16 cellular contexts compared by ENCODE assay signal in genomic region chr22:42249831-42250230, GRCh38. TPM values are rescaled to one million over a fixed set of nuclear protein-coding genes. Genes with fewer than 3 reads are reported as not detected.
DNase-seq lines count a peak whose midpoint lies in the region; ATAC-seq, FAIRE-seq and TF ChIP-seq lines count a peak whose summit lies in the region.
"Had no signal": no experiment of that assay in that cellular context is flagged by ENCODE, and none has a peak within 500 bp of the region (broad histone marks: within the 10 kb centered on the region; RNA-seq: fewer than 3 reads in every experiment).

No MANE protein-coding gene starts in this region.

- intact Hi-C loops in endothelial cell of umbilical vein (cut with micrococcal nuclease) = no loop called here

- H3K4me1 Mint-ChIP-seq in T-helper 17 cell (peaks cover 36% of the 10 kb centered on the region), type B pancreatic cell (ENCODE audit: unreplicated experiment) (peaks cover 16% of the 10 kb centered on the region)
- H3K4me1 Mint-ChIP-seq: GM23338, H9 had no signal

- no peak for DNase-seq in GM12891 (ENCODE audit: insufficient read length, low spot score)
- no peak for DNase-seq in T-helper 17 cell
- DNase-seq in endothelial cell of umbilical vein (ENCODE audit: low read depth, low spot score) = no peak
- no peak for DNase-seq in NCI-H446 treated with DMSO at 0.1 percent for 48 hours (lab: John Stamatoyannopoulos, UW)
- DNase-seq in NCI-H748 treated with DMSO at 0.1 percent for 48 hours (lab: John Stamatoyannopoulos, UW) = no peak
- no peak for DNase-seq in type B pancreatic cell (ENCODE audit: extremely low spot score, unreplicated experiment)
- DNase-seq: C1 segment of cervical spinal cord; Caco-2; CD8-positive, alpha-beta T cell; DMS153; DND-41; H9 had no signal

- H3K4me3 Mint-ChIP-seq in T-helper 17 cell = no peak overlapping the region
- H3K4me3 Mint-ChIP-seq in type B pancreatic cell = no peak overlapping the region
- H3K4me3 Mint-ChIP-seq: CD8-positive, alpha-beta T cell; GM23338; H9 had no signal

- peak overlapping the region; percentile 80 for H3K27ac Mint-ChIP-seq in T-helper 17 cell
- H3K27ac Mint-ChIP-seq in type B pancreatic cell = no peak overlapping the region
- H3K27ac Mint-ChIP-seq: CD8-positive, alpha-beta T cell; GM23338; H9 had no signal

- no peak overlapping the region for H3K27ac ChIP-seq in endothelial cell of umbilical vein (ENCODE audit: insufficient read depth, low read depth, low read length)

- H3K9me1 ChIP-seq in endothelial cell of umbilical vein (replicated peaks; ENCODE audit: control insufficient read depth, extremely low read depth, insufficient read depth, low read length) = no peaks in the 10 kb centered on the region

- peak; percentile 57 for FAIRE-seq in GM12891 (lab: Jason Lieb, UNC)
- FAIRE-seq in endothelial cell of umbilical vein (lab: Jason Lieb, UNC) = peak; percentile 37
- FAIRE-seq: G401.6, GM18507 had no signal

- CTCF ChIA-PET in endothelial cell of umbilical vein (lab: Charles Lee) = no interaction called here

- no peak overlapping the region for H3K4me3 ChIP-seq in endothelial cell of umbilical vein (replicated peaks in 1 of 3; ENCODE audit: insufficient read depth in 1 of 3, low read depth in 1 of 3, low read length in 3 of 3)
- H3K4me3 ChIP-seq: GM23338 had no signal

- H3K27me3 ChIP-seq in endothelial cell of umbilical vein (ENCODE audit: control insufficient read depth in 2 of 2, insufficient read depth in 2 of 2, low read length in 2 of 2) = no peaks in the 10 kb centered on the region

- no peak for TF ChIP-seq POLR2A in GM12891 (IDR thresholded peaks at IDR 0.05; ENCODE audit: low read depth, low read length)
- no peak for TF ChIP-seq POLR2A in endothelial cell of umbilical vein (IDR thresholded peaks at IDR 0.05; ENCODE audit: low read depth, low read length)

- H3K9ac ChIP-seq in endothelial cell of umbilical vein (replicated peaks; ENCODE audit: extremely low read depth, insufficient read depth, low read length) = no peak overlapping the region

- no peak for ATAC-seq in T-helper 17 cell
- ATAC-seq: CD8-positive, alpha-beta T cell; GM23338; HCT116 had no signal

- POLR2A ChIA-PET in endothelial cell of umbilical vein (lab: Charles Lee) = no interaction called here

- TF ChIP-seq CTCF in endothelial cell of umbilical vein (IDR thresholded peaks at IDR 0.05; ENCODE audit: extremely low read depth in 1 of 2, insufficient read depth in 1 of 2, low read depth in 1 of 2, low read length in 2 of 2) (no peak), type B pancreatic cell (conservative IDR thresholded peaks at IDR 0.05) (no peak)

- no peaks in the 10 kb centered on the region for H3K9me3 Mint-ChIP-seq in type B pancreatic cell
- H3K9me3 Mint-ChIP-seq: CD8-positive, alpha-beta T cell; GM23338; H9 had no signal

- peaks cover 47% of the 10 kb centered on the region for H3K79me2 ChIP-seq in endothelial cell of umbilical vein (ENCODE audit: control insufficient read depth, insufficient read depth, low read length)

- H3K4me2 ChIP-seq in endothelial cell of umbilical vein (ENCODE audit: insufficient read depth, low read length) = no peak overlapping the region
- H3K4me2 ChIP-seq: GM23338 had no signal

- dilution Hi-C loops in endothelial cell of umbilical vein (cut with MboI; ENCODE audit: extremely low pct_ligation_motif_present, low sequenced_read_pairs) = no loop called here

- H3K9me3 ChIP-seq in T-helper 17 cell (ENCODE audit: control insufficient read depth, low read length, poor library complexity, severe bottlenecking) = no peaks in the 10 kb centered on the region
- no peaks in the 10 kb centered on the region for H3K9me3 ChIP-seq in endothelial cell of umbilical vein (replicated peaks; ENCODE audit: control insufficient read depth, insufficient read depth, low read length)
- H3K9me3 ChIP-seq: Caco-2 had no signal

- no peaks in the 10 kb centered on the region for H3K4me1 ChIP-seq in endothelial cell of umbilical vein (ENCODE audit: control insufficient read depth, extremely low read depth, insufficient read depth, low read length)
- H3K4me1 ChIP-seq: Caco-2 had no signal

- no TSS peak for BruUV-seq in endothelial cell of umbilical vein (replicated peaks; lab: Mats Ljungman, UMichigan)

- H3K36me3 Mint-ChIP-seq in T-helper 17 cell (ENCODE audit: low read depth) (no peaks in the 10 kb centered on the region), type B pancreatic cell (peaks cover 14% of the 10 kb centered on the region)

- H3K27me3 Mint-ChIP-seq in T-helper 17 cell = no peaks in the 10 kb centered on the region
- no peaks in the 10 kb centered on the region for H3K27me3 Mint-ChIP-seq in type B pancreatic cell

- H4K20me1 ChIP-seq in endothelial cell of umbilical vein (replicated peaks; ENCODE audit: control insufficient read depth, extremely low read depth, insufficient read depth, low read length) = peaks cover 4% of the 10 kb centered on the region

- H2AFZ ChIP-seq in endothelial cell of umbilical vein (ENCODE audit: low read depth, low read length) = no peak overlapping the region
- H2AFZ ChIP-seq: GM23338 had no signal

- no peaks in the 10 kb centered on the region for H3K36me3 ChIP-seq in endothelial cell of umbilical vein (ENCODE audit: control insufficient read depth in 2 of 2, extremely low read depth in 1 of 2, insufficient read depth in 2 of 2, low read length in 2 of 2)

TF ChIP-seq in GM12891, 5 proteins besides CTCF, POLR2A, EP300 and RAD21:
- no peak for TF ChIP-seq POU2F2 (IDR thresholded peaks at IDR 0.05; ENCODE audit: low read depth, low read length)
- TF ChIP-seq PAX5 (IDR thresholded peaks at IDR 0.05; ENCODE audit: insufficient read depth, low read length, severe bottlenecking) = no peak
- no peak for TF ChIP-seq SPI1 (IDR thresholded peaks at IDR 0.05; ENCODE audit: low read depth, low read length)

TF ChIP-seq in endothelial cell of umbilical vein, 7 proteins besides CTCF, POLR2A, EP300 and RAD21:
- TF ChIP-seq JUN (IDR thresholded peaks at IDR 0.05; ENCODE audit: borderline replicate concordance, insufficient read depth, insufficient read length, low read depth) (no peak), FOS (IDR thresholded peaks at IDR 0.05; ENCODE audit: borderline replicate concordance, insufficient read depth, low read length) (no peak)

RNA-seq across cellular contexts. Expression of gene TCF20, which starts 20.6 kb away (rescaled TPM):
- 11.6 TPM for polyA plus RNA-seq in GM12891 (2012; ENCODE audit: low read depth, missing spikeins)
- total RNA-seq in T-helper 17 cell = 10 to 100 TPM; 68.7 to 81.9 TPM
- 36.7 and 38.3 TPM in 2 replicates for total RNA-seq in endothelial cell of umbilical vein
- polyA plus RNA-seq in endothelial cell of umbilical vein = 9.9 and 11.2 TPM in 2 replicates
- polyA plus RNA-seq in endothelial cell of umbilical vein (2011; cell fraction: cytosol; rRNA removed) = 16.7 and 17.2 TPM in 2 replicates
- 16.8 and 19.1 TPM in 2 replicates for polyA plus RNA-seq in endothelial cell of umbilical vein (2011; cell fraction: nucleus; rRNA removed)
- polyA plus RNA-seq in endothelial cell of umbilical vein (2012) = 11.7 and 12.0 TPM in 2 replicates
- 38.9 and 39.0 TPM in 2 replicates for polyA minus RNA-seq in endothelial cell of umbilical vein
- 32.2 TPM for polyA minus RNA-seq in endothelial cell of umbilical vein (2011; cell fraction: cytosol; rRNA and poly(A)+ RNA removed)
- polyA minus RNA-seq in endothelial cell of umbilical vein (2011; cell fraction: nucleus; rRNA and poly(A)+ RNA removed) = 21.5 and 24.5 TPM in 2 replicates
- 56.5 and 65.1 TPM in 2 replicates for total RNA-seq in type B pancreatic cell (ENCODE audit: low replicate concordance)
